In genomic region chr22:49575703-49576081, GRCh38 we compare ENCODE assay signal across 17 cellular contexts.
DNase-seq lines count a peak whose midpoint lies in the region; ATAC-seq, FAIRE-seq and TF ChIP-seq lines count a peak whose summit lies in the region.
"Had no signal": no experiment of that assay in that cellular context is flagged by ENCODE, and none has a peak within 500 bp of the region (broad histone marks: within the 10 kb centered on the region; RNA-seq: fewer than 3 reads in every experiment).

No MANE protein-coding gene starts in this region.

- intact Hi-C loops in kidney (cut with DNase I) (no loop called here), sciatic nerve (cut with DNase I) (no loop called here)

- H3K4me3 ChIP-seq in H7 (ENCODE audit: insufficient read depth, low read depth, low read length) (no peak overlapping the region), LNCaP clone FGC (ENCODE audit: low read depth, low read length) (peak overlapping the region; percentile 85), kidney (ENCODE audit: low read length in 2 of 2) (no peak overlapping the region)
- H3K4me3 ChIP-seq: PC-9 had no signal

- H3K9me3 ChIP-seq in kidney (ENCODE audit: control insufficient read depth in 1 of 2, low read length in 2 of 2): peaks cover 0 to 7% of the 10 kb centered on the region in 2 donors

- no peaks in the 10 kb centered on the region for H3K4me1 ChIP-seq in kidney (ENCODE audit: control insufficient read depth in 1 of 2, insufficient read depth in 1 of 2, low read depth in 1 of 2, low read length in 2 of 2)
- H3K4me1 ChIP-seq: BE2C had no signal

- FAIRE-seq in kidney (lab: Jason Lieb, UNC): no peak
- FAIRE-seq: H54, HepG2 had no signal

- H3K27ac ChIP-seq in kidney (ENCODE audit: low read depth in 2 of 2, low read length in 2 of 2): no peak overlapping the region
- H3K27ac ChIP-seq: KMS-11, PC-9 had no signal

- ATAC-seq in sciatic nerve: no peak
- ATAC-seq in GM19328 (IDR thresholded peaks at IDR 0.05; ENCODE audit: unreplicated experiment): no peak
- ATAC-seq in HG03457 (IDR thresholded peaks at IDR 0.05; ENCODE audit: unreplicated experiment): no peak
- no peak for ATAC-seq in esophagus mucosa
- ATAC-seq: HepG2 had no signal

- no peak for TF ChIP-seq CTCF in LNCaP clone FGC (IDR thresholded peaks at IDR 0.05; ENCODE audit: control insufficient read depth, extremely low read depth, insufficient read depth)
- no peak for TF ChIP-seq CTCF in kidney (IDR thresholded peaks at IDR 0.05; ENCODE audit: borderline replicate concordance, extremely low read depth, insufficient read depth)

- H3K27me3 ChIP-seq in H7 (ENCODE audit: control insufficient read depth, insufficient read depth, low read length): no peaks in the 10 kb centered on the region
- H3K27me3 ChIP-seq: BE2C had no signal

- H3K36me3 ChIP-seq in H7 (replicated peaks; ENCODE audit: control insufficient read depth, insufficient read depth, low read length): no peaks in the 10 kb centered on the region
- no peaks in the 10 kb centered on the region for H3K36me3 ChIP-seq in kidney (ENCODE audit: control insufficient read depth in 1 of 2, insufficient read depth in 2 of 2, low read length in 2 of 2)
- H3K36me3 ChIP-seq: BE2C had no signal

- peak; percentile 56 for DNase-seq in H7
- no peak for DNase-seq in LNCaP clone FGC (ENCODE audit: low read depth)
- DNase-seq in kidney: peak; percentile 55
- DNase-seq in sciatic nerve (ENCODE audit: low spot score): peak; percentile 39
- no peak for DNase-seq in DMS153 treated with DMSO at 0.1 percent for 48 hours (lab: John Stamatoyannopoulos, UW; ENCODE audit: unreplicated experiment)
- DNase-seq: BE2C, MM.1S, NCI-H1105, NCI-H1694 treated with DMSO at 0.1 percent for 48 hours, PC-9, SHP77 had no signal

- H3K9ac ChIP-seq in kidney (ENCODE audit: low read length in 2 of 2): no peak overlapping the region
- H3K9ac ChIP-seq: KMS-11 had no signal

Comparison
In these comparisons a context has a peak if more than half of its experiments do, and no peak if none do; other contexts are left out.
1. DNase-seq: peak in H7 (single experiment), kidney (single experiment) and sciatic nerve (single experiment); none in LNCaP clone FGC (single experiment) and DMS153 treated with DMSO at 0.1 percent for 48 hours (single experiment).